Comparison of ENCODE assay signal across 16 cellular contexts in the genomic region with DNA sequence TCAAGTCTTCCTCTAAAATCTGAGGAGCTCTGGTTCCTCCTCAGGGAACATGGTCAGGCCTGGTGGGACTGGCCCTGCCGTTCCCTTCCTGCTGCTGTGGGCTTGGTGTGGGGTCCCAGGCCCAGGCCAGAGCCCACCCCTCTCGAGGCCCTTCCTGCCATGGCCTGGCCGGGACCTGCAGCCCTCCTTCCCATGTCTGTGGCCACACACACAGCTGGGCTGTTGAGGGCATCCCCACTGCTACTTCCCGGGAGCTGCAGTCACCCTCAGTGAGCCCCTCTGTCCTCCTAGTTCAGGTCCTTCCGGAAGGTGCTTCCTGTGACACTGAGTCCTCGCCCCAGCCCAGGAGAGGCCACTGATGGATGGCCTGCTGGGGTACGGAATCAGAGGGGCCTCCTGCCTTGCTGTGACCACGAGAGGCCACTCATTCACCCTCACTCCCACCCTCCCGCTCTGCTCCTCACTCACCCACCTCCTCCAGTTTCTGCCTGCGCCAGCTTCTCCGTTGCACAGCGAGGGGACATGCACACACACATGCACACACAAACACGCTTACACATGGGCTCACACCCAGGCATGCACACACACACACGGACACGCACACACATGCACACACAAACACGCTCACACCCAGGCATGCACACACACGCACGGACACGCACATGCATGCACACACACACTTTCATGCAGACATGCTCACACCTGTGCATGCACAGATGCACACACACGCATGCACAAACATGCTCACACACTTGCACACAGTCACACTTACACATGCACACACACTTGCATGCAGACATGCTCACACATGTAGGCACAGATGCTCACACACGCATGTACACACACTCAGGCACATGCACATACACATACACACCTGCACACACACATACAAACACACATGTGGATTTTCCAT.
"Had no signal": no experiment of that assay in that cellular context is flagged by ENCODE, and none has a peak within 500 bp of the region (broad histone marks: within the 10 kb centered on the region; RNA-seq: fewer than 3 reads in every experiment).

No MANE protein-coding gene starts in this region.

- H3K27ac ChIP-seq: body of pancreas, pancreas had no signal

- H3K36me3 ChIP-seq: pancreas had no signal

- H3K4me3 ChIP-seq: body of pancreas, pancreas had no signal

- H3K27me3 ChIP-seq: body of pancreas, pancreas had no signal

- H3K4me3 Mint-ChIP-seq: activated CD8-positive, alpha-beta T cell treated with anti-CD3 and anti-CD28 coated beads, Interleukin-2, amount 10 ng/mL, durations not matched to agents 7 days and 5 days; activated naive CD4-positive, alpha-beta T cell treated with anti-CD3 and anti-CD28 coated beads, Interleukin-2, amount 50 U/mL, for 24 hours; central memory CD8-positive, alpha-beta T cell; stimulated activated naive B cell treated with anti-CD40 and anti-IgM and Interleukin-4, amounts not matched to agents 10 μg/mL and 1 μg/mL and 100 μg/mL, for 72 hours; type B pancreatic cell had no signal

- ATAC-seq: activated CD8-positive, alpha-beta T cell treated with anti-CD3 and anti-CD28 coated beads, Interleukin-2, amount 10 ng/mL, durations not matched to agents 7 days and 5 days; body of pancreas; left colon; pancreas; stimulated activated naive B cell treated with anti-CD40 and anti-IgM and Interleukin-4, amounts not matched to agents 10 μg/mL and 1 μg/mL and 100 μg/mL, for 72 hours had no signal

- H3K27me3 Mint-ChIP-seq: activated naive CD4-positive, alpha-beta T cell treated with anti-CD3 and anti-CD28 coated beads, Interleukin-2, amount 50 U/mL, for 24 hours; central memory CD8-positive, alpha-beta T cell; type B pancreatic cell had no signal

- FAIRE-seq: pancreas had no signal

- H3K9me3 ChIP-seq: body of pancreas, pancreas had no signal

- H3K4me1 Mint-ChIP-seq: central memory CD8-positive, alpha-beta T cell; stimulated activated naive B cell treated with anti-CD40 and anti-IgM and Interleukin-4, amounts not matched to agents 10 μg/mL and 1 μg/mL and 100 μg/mL, for 72 hours had no signal

- H3K4me1 ChIP-seq: body of pancreas, pancreas had no signal

- DNase-seq: activated CD4-positive, alpha-beta T cell treated with anti-CD3 and anti-CD28 coated beads for 48 hours; activated CD8-positive, alpha-beta memory T cell treated with anti-CD3 and anti-CD28 coated beads, Interleukin-2, amount 50 U/mL, for 48 hours; activated CD8-positive, alpha-beta T cell treated with anti-CD3 and anti-CD28 coated beads, Interleukin-2, amount 10 ng/mL, durations not matched to agents 7 days and 5 days; dermis blood vessel endothelial cell; erythroblast; mesenchymal stem cell; retina; stimulated activated CD4-positive, alpha-beta T cell treated with anti-CD3 and anti-CD28 coated beads, Interleukin-2, amount 100 ng/mL, for 24 hours; stimulated activated naive B cell treated with anti-CD40 and anti-IgM and Interleukin-4, amounts not matched to agents 10 μg/mL and 1 μg/mL and 100 μg/mL, for 72 hours; T-helper 9 cell had no signal

- H3K27ac Mint-ChIP-seq: activated CD8-positive, alpha-beta T cell treated with anti-CD3 and anti-CD28 coated beads, Interleukin-2, amount 10 ng/mL, durations not matched to agents 7 days and 5 days; activated naive CD4-positive, alpha-beta T cell treated with anti-CD3 and anti-CD28 coated beads, Interleukin-2, amount 50 U/mL, for 24 hours; stimulated activated naive B cell treated with anti-CD40 and anti-IgM and Interleukin-4, amounts not matched to agents 10 μg/mL and 1 μg/mL and 100 μg/mL, for 72 hours; type B pancreatic cell had no signal

- H3K36me3 Mint-ChIP-seq: activated naive CD4-positive, alpha-beta T cell treated with anti-CD3 and anti-CD28 coated beads, Interleukin-2, amount 50 U/mL, for 24 hours; type B pancreatic cell had no signal

- H3K9me3 Mint-ChIP-seq: activated naive CD4-positive, alpha-beta T cell treated with anti-CD3 and anti-CD28 coated beads, Interleukin-2, amount 50 U/mL, for 24 hours; central memory CD8-positive, alpha-beta T cell; stimulated activated naive B cell treated with anti-CD40 and anti-IgM and Interleukin-4, amounts not matched to agents 10 μg/mL and 1 μg/mL and 100 μg/mL, for 72 hours; type B pancreatic cell had no signal
